ENCODE assay signal across 9 cellular contexts in the genomic region with DNA sequence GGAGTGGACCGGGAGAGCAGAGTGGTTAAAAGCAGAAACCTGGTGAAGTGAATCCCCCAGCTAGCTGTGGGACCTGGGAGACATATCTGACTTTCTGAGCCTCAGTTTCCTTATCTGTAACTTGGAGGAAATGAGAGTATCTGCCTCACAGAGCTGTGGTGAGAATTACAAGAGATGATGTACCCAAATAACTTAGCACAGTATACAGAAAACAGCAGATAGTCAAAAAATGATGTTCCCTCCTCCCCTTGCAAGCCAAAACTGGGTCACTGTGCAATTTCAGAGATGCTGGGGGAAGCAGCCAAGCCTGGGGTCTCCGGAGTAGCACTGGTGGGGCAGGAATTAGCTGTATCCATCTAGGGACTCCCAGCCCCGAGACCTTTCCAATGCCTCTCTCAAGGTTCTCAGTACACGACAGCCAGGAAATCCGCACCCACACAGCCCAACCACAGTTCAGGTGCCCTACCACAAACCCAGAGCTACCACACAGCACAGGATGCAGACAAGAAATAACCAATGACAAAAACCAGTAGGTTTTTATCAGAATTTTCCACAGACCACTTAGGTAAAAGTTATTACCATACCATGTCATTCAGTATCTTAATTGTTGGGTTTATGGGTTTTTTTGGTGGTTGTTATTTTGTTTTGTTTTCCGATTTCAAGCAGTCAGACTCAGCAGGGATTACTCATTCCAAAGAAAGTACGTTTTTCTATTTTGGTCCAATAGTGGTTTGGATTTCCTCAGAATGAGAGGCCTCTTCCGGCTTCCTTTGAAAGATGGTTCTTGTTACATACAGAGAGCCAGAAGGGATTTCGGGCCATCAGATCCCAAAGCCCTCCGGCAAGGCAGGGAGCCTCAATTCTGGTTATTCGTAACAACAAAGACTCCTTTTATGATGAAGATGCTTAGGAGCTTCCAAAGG. TPM values are rescaled to one million over a fixed set of nuclear protein-coding genes. Genes with fewer than 3 reads are reported as not detected.
DNase-seq lines count a peak whose midpoint lies in the region; ATAC-seq and TF ChIP-seq lines count a peak whose summit lies in the region.
"Had no signal": no experiment of that assay in that cellular context is flagged by ENCODE, and none has a peak within 500 bp of the region (broad histone marks: within the 10 kb centered on the region; RNA-seq: fewer than 3 reads in every experiment).

No MANE protein-coding gene starts in this region.

- no peaks in the 10 kb centered on the region for H3K27me3 Mint-ChIP-seq in activated naive CD4-positive, alpha-beta T cell treated with anti-CD3 and anti-CD28 coated beads for 36 hours (ENCODE audit: low read depth)
- peaks cover 55% of the 10 kb centered on the region for H3K27me3 Mint-ChIP-seq in type B pancreatic cell

- DNase-seq in SK-MEL-5 (ENCODE audit: low read depth, low spot score) (peak; percentile 92), type B pancreatic cell (ENCODE audit: extremely low spot score, unreplicated experiment) (no peak), tibial nerve (ENCODE audit: low spot score in 2 of 2) (no peak), G401 (ENCODE audit: low spot score) (no peak), inferior parietal cortex (ENCODE audit: extremely low spot score) (no peak)
- peak; percentile 91 for DNase-seq in activated naive CD4-positive, alpha-beta T cell treated with anti-CD3 and anti-CD28 coated beads for 36 hours
- peak; percentile 83 for DNase-seq in stimulated activated CD4-positive, alpha-beta T cell treated with anti-CD3 and anti-CD28 coated beads, Interleukin-4, amount 100 ng/mL, for 24 hours

- peaks cover 0 to 25% (median 0%) of the 10 kb centered on the region in 4 donors for H3K9me3 ChIP-seq in tibial nerve

- peaks cover 0 to 4% of the 10 kb centered on the region in 2 donors for H3K27me3 ChIP-seq in tibial nerve

- H3K27ac Mint-ChIP-seq in activated naive CD4-positive, alpha-beta T cell treated with anti-CD3 and anti-CD28 coated beads for 36 hours = peak overlapping the region; percentile 76
- no peak overlapping the region for H3K27ac Mint-ChIP-seq in type B pancreatic cell

- no peak overlapping the region for H3K4me3 ChIP-seq in tibial nerve

- in situ Hi-C loops in SK-MEL-5 (cut with HindIII; ENCODE audit: low pct_unique_long_range_greater_than_20kb, low sequenced_read_pairs) (no loop called here), G401 (cut with HindIII; ENCODE audit: low sequenced_read_pairs) (no loop called here)

- peak overlapping the region; percentile 35 for H3K4me3 Mint-ChIP-seq in activated naive CD4-positive, alpha-beta T cell treated with anti-CD3 and anti-CD28 coated beads for 36 hours
- no peak overlapping the region for H3K4me3 Mint-ChIP-seq in type B pancreatic cell

- no peak for TF ChIP-seq POLR2A in tibial nerve (IDR thresholded peaks at IDR 0.05)

- no peak for TF ChIP-seq EP300 in tibial nerve (IDR thresholded peaks at IDR 0.05)

- intact Hi-C loops in activated naive CD4-positive, alpha-beta T cell treated with anti-CD3 and anti-CD28 coated beads for 36 hours (cut with micrococcal nuclease) = loop anchor here (1.0 to 10.0 kb wide), 7 partner anchors 36 to 1768 kb away; a partner anchor contains a TSS

- H3K36me3 Mint-ChIP-seq in activated naive CD4-positive, alpha-beta T cell treated with anti-CD3 and anti-CD28 coated beads for 36 hours (ENCODE audit: low read depth) = peaks cover 7% of the 10 kb centered on the region
- no peaks in the 10 kb centered on the region for H3K36me3 Mint-ChIP-seq in type B pancreatic cell

- H3K4me1 ChIP-seq in tibial nerve = peaks cover 0 to 4% (median 0%) of the 10 kb centered on the region in 4 donors

- ATAC-seq in GM19328 (IDR thresholded peaks at IDR 0.05; ENCODE audit: unreplicated experiment) = peak; percentile 61
- ATAC-seq: Panc1 had no signal

- no peaks in the 10 kb centered on the region for H3K36me3 ChIP-seq in tibial nerve

- 38 to 42% methylated on average over 11 of the region's 11 CpGs for WGBS in tibial nerve, 2 donors

- H3K9me3 Mint-ChIP-seq in activated naive CD4-positive, alpha-beta T cell treated with anti-CD3 and anti-CD28 coated beads for 36 hours = peaks cover 20% of the 10 kb centered on the region
- H3K9me3 Mint-ChIP-seq in type B pancreatic cell = peaks cover 13% of the 10 kb centered on the region

- TF ChIP-seq CTCF in type B pancreatic cell (conservative IDR thresholded peaks at IDR 0.05) (no peak), tibial nerve (IDR thresholded peaks at IDR 0.05) (no peak)

- H3K27ac ChIP-seq in tibial nerve = peak overlapping the region in 1 of 4 donors; percentile 55

- CTCF ChIA-PET in activated naive CD4-positive, alpha-beta T cell treated with anti-CD3 and anti-CD28 coated beads for 36 hours (lab: Charles Lee) = interaction anchor here (1.0 to 3.1 kb wide), 3 partner anchors 28 to 119 kb away, joined by 3 to 19 read pairs (median 5); no protein-coding TSS in a partner anchor

- H3K4me1 Mint-ChIP-seq in activated naive CD4-positive, alpha-beta T cell treated with anti-CD3 and anti-CD28 coated beads for 36 hours (ENCODE audit: low read depth) = peaks cover 76% of the 10 kb centered on the region
- H3K4me1 Mint-ChIP-seq in type B pancreatic cell (ENCODE audit: unreplicated experiment) = peaks cover 3% of the 10 kb centered on the region

RNA-seq across cellular contexts. Expression of a gene that starts 4.9 kb away (rescaled TPM):
- total RNA-seq in SK-MEL-5 (2014; rRNA removed; shearing (Covaris generic)) = 0.55 and 0.90 TPM in 2 replicates
- polyA plus RNA-seq in SK-MEL-5 (2015; cell fraction: cytosol; rRNA removed) = 1.0 and 2.9 TPM in 2 replicates
- polyA plus RNA-seq in SK-MEL-5 (2015; cell fraction: nucleus; rRNA removed) = 0.04 and 0.15 TPM in 2 replicates
- 1 to 10 TPM; 8.7 to 10.0 TPM for total RNA-seq in activated naive CD4-positive, alpha-beta T cell treated with anti-CD3 and anti-CD28 coated beads for 36 hours
- total RNA-seq in type B pancreatic cell (ENCODE audit: low replicate concordance) (1.8 and 2.9 TPM in 2 replicates), tibial nerve (1 to 10 TPM in 3 of 4 donors, under 1 TPM in 1; 0.84 to 9.3 (median 3.4) TPM)
- total RNA-seq in G401 (2014; rRNA removed; shearing (Covaris generic)) = not detected in 2 replicates

Comparison
In these comparisons a context has a peak if more than half of its experiments do, and no peak if none do; other contexts are left out.
1. DNase-seq: peak in SK-MEL-5 (single experiment), activated naive CD4-positive, alpha-beta T cell treated with anti-CD3 and anti-CD28 coated beads for 36 hours (single experiment) and stimulated activated CD4-positive, alpha-beta T cell treated with anti-CD3 and anti-CD28 coated beads, Interleukin-4, amount 100 ng/mL, for 24 hours (single experiment); none in type B pancreatic cell (single experiment), tibial nerve (0 of 2), G401 (single experiment) and inferior parietal cortex (single experiment).